ENCODE assay signal across 12 cellular contexts in the genomic region with DNA sequence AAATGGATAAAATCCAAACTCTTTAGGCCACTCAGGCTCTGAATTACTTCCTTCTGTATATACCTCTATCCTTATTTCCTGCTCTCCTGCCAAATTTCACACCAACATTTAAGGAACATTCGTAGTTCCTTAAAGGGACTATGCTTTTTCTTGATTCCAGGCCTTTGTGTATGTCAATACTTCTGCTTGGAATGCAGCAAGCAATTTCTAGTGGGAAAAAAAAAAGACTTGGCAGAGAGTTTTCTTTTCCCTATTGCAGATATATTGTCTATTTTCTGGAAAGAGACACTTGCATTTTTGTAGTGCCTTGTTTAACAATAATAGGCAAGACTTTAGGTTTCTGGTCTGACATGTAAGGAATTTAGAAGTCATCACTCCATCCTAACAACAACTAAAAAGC. TPM values are rescaled to one million over a fixed set of nuclear protein-coding genes. Genes with fewer than 3 reads are reported as not detected.
A peak's percentile ranks its signal among the peaks of the same experiment; 100 is the strongest.
DNase-seq lines count a peak whose midpoint lies in the region; ATAC-seq and TF ChIP-seq lines count a peak whose summit lies in the region.
"Had no signal": no experiment of that assay in that cellular context is flagged by ENCODE, and none has a peak within 500 bp of the region (broad histone marks: within the 10 kb centered on the region; RNA-seq: fewer than 3 reads in every experiment).

No MANE protein-coding gene starts in this region.

- H3K9me3 ChIP-seq in HUES48 (ENCODE audit: control insufficient read depth, insufficient read depth, low read length): no peaks in the 10 kb centered on the region
- no peaks in the 10 kb centered on the region for H3K9me3 ChIP-seq in left lung
- no peaks in the 10 kb centered on the region for H3K9me3 ChIP-seq in suprapubic skin
- H3K9me3 ChIP-seq: right atrium auricular region, SJCRH30 had no signal

- H3K4me1 ChIP-seq in HUES48 (ENCODE audit: control insufficient read depth, insufficient read depth, low read length) (peaks cover 18% of the 10 kb centered on the region), left lung (peaks cover 4 to 44% of the 10 kb centered on the region in 2 donors), suprapubic skin (peaks cover 45% of the 10 kb centered on the region)
- H3K4me1 ChIP-seq: SJCRH30 had no signal

- H3K4me3 ChIP-seq in HUES48 (ENCODE audit: low read depth, low read length) (0 out of 2 replicates have a peak overlapping the region, but pooled peaks have one; percentile 98), left lung (peak overlapping the region in 1 of 2 donors; percentile 66), suprapubic skin (peak overlapping the region; percentile 71)

- TF ChIP-seq CTCF in left lung (IDR thresholded peaks at IDR 0.05) (no peak), suprapubic skin (IDR thresholded peaks at IDR 0.05) (no peak)

- WGBS in suprapubic skin: 39% methylated on average over 1 of the region's 1 CpG

- H3K36me3 ChIP-seq in HUES48 (ENCODE audit: control insufficient read depth, insufficient read depth, low read length) (peaks cover 7% of the 10 kb centered on the region), left lung (no peaks in the 10 kb centered on the region), suprapubic skin (peaks cover 2% of the 10 kb centered on the region)
- H3K36me3 ChIP-seq: right atrium auricular region, SJCRH30 had no signal

- TF ChIP-seq EP300 in suprapubic skin (IDR thresholded peaks at IDR 0.05): no peak

- ATAC-seq in left lung: no peak

- no peak overlapping the region for H3K9ac ChIP-seq in HUES48 (ENCODE audit: low read depth, low read length)

- H3K27me3 ChIP-seq in HUES48 (ENCODE audit: control insufficient read depth, insufficient read depth, low read length) (no peaks in the 10 kb centered on the region), left lung (no peaks in the 10 kb centered on the region), suprapubic skin (no peaks in the 10 kb centered on the region)
- H3K27me3 ChIP-seq: right atrium auricular region, SJCRH30 had no signal

- intact Hi-C loops in left lung (cut with DNase I): no loop called here

- TF ChIP-seq POLR2A in suprapubic skin (IDR thresholded peaks at IDR 0.05): no peak

- DNase-seq in astrocyte of the hippocampus (ENCODE audit: low read depth, low spot score) (peak; percentile 28), left lung (no peak), suprapubic skin (ENCODE audit: low spot score in 2 of 2) (no peak), HUDEP-2 (lab: John Stamatoyannopoulos, UW; ENCODE audit: unreplicated experiment in 76 of 76) (no peak), DMS79 (lab: John Stamatoyannopoulos, UW) (no peak), NCI-H2081 treated with DMSO at 0.1 percent for 48 hours (lab: John Stamatoyannopoulos, UW) (no peak)
- DNase-seq: GDM1, NCI-H187 treated with DMSO at 0.1 percent for 48 hours, SJCRH30 had no signal

- H3K27ac ChIP-seq in HUES48 (ENCODE audit: low read depth, low read length) (no peak overlapping the region), left lung (peak overlapping the region; percentile 88 to 95), suprapubic skin (no peak overlapping the region)
- H3K27ac ChIP-seq: HL-60, SJCRH30 had no signal

RNA-seq across cellular contexts. Expression of a gene that starts 1.9 kb away (rescaled TPM):
- 100 to 1,000 TPM; 152 to 160 TPM for total RNA-seq in left lung
- total RNA-seq in suprapubic skin: 10 to 100 TPM; 42.9 to 83.9 (median 63.8) TPM

RNA-seq across cellular contexts. Expression of a gene that starts 53.6 kb away (rescaled TPM):
- total RNA-seq in left lung (not detected), suprapubic skin (1 to 10 TPM in 1 of 4 donors, under 1 TPM in 2, not detected in 1; 0.89 to 2.0 (median 0.98) TPM)
- total RNA-seq: right atrium auricular region, SJCRH30 had no signal

Comparison
In these comparisons a context has a peak if more than half of its experiments do, and no peak if none do; other contexts are left out.
1. H3K27ac ChIP-seq: peak in left lung (2 of 2); none in HUES48 (single experiment) and suprapubic skin (single experiment).